Comparison of ENCODE assay signal across 16 cellular contexts in the genomic region with DNA sequence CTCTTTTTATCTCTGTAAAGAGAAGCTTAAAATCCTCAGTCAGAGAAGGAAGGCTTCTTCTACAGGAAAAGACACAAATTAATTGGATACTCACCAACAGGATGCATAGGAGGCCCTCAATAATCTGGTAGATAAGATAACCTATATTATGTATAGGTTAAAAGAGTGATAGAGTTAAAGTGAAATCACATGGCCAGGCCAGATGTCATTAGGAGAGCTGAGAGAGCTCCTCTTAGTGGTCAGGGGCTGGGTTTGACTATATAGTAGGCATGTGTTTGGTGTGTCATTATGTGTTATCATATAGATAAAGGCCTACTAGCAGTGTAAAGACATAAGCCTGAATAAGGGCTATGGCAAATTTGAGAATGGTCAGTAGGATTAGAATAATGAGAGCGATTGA.
DNase-seq lines count a peak whose midpoint lies in the region; ATAC-seq and TF ChIP-seq lines count a peak whose summit lies in the region.
"Had no signal": no experiment of that assay in that cellular context is flagged by ENCODE, and none has a peak within 500 bp of the region (broad histone marks: within the 10 kb centered on the region; RNA-seq: fewer than 3 reads in every experiment).

No MANE protein-coding gene starts in this region.

- no peak for TF ChIP-seq POLR2A in right lobe of liver (IDR thresholded peaks at IDR 0.05)

- no CpG with 5 or more reads among the region's 1 CpG for WGBS in mesendoderm (ENCODE audit: extremely low coverage, insufficient coverage, low lambda C conversion rate)
- 56% methylated on average over 1 of the region's 1 CpG for WGBS in right lobe of liver (ENCODE audit: insufficient coverage, low coverage, low lambda C conversion rate, missing lambda C conversion rate)

- H3K9ac ChIP-seq in mesendoderm (ENCODE audit: low read length) = no peak overlapping the region
- H3K9ac ChIP-seq: BLaER1 had no signal

- H3K27ac ChIP-seq in mesendoderm (ENCODE audit: low read depth, low read length) (no peak overlapping the region), right lobe of liver (no peak overlapping the region)
- H3K27ac ChIP-seq: BLaER1 had no signal

- no peak overlapping the region for H4K5ac ChIP-seq in mesendoderm (ENCODE audit: low read length)

- H2BK5ac ChIP-seq in mesendoderm (ENCODE audit: low read length) = no peak overlapping the region

- H3K4me3 ChIP-seq in mesendoderm (ENCODE audit: low read length) (no peak overlapping the region), right lobe of liver (no peak overlapping the region)
- H3K4me3 ChIP-seq: BLaER1 had no signal

- H3K4me2 ChIP-seq in mesendoderm (ENCODE audit: low read length) = no peak overlapping the region
- H3K4me2 ChIP-seq: BLaER1 had no signal

- no peak overlapping the region for H3K18ac ChIP-seq in mesendoderm (ENCODE audit: low read length)

- TF ChIP-seq CTCF in right lobe of liver (IDR thresholded peaks at IDR 0.05) = no peak

- H3K56ac ChIP-seq in mesendoderm (ENCODE audit: low read length) = no peak overlapping the region

- intact Hi-C loops in right lobe of liver (cut with DNase I) = no loop called here

- no peaks in the 10 kb centered on the region for H3K79me2 ChIP-seq in mesendoderm (ENCODE audit: control insufficient read depth, insufficient read depth, low read length)

- no peak overlapping the region for H3K23ac ChIP-seq in mesendoderm (ENCODE audit: low read length)

- H3K9me3 ChIP-seq in right lobe of liver = no peaks in the 10 kb centered on the region
- H3K9me3 ChIP-seq: BLaER1 had no signal

- no peaks in the 10 kb centered on the region for H3K79me1 ChIP-seq in mesendoderm (ENCODE audit: low read length)

- no peak overlapping the region for H3K4ac ChIP-seq in mesendoderm (ENCODE audit: low read depth, low read length)

- ATAC-seq in right lobe of liver (no peak), GM18498 (IDR thresholded peaks at IDR 0.05; ENCODE audit: unreplicated experiment) (no peak)
- ATAC-seq: HCT116 had no signal

- no peak overlapping the region for H2AK5ac ChIP-seq in mesendoderm (ENCODE audit: low read length)

- H3K36me3 ChIP-seq in mesendoderm (ENCODE audit: control insufficient read depth, insufficient read depth, low read length) = no peaks in the 10 kb centered on the region
- no peaks in the 10 kb centered on the region for H3K36me3 ChIP-seq in right lobe of liver
- H3K36me3 ChIP-seq: BLaER1 had no signal

- H3K27me3 ChIP-seq in mesendoderm (ENCODE audit: insufficient read depth, low read length, poor library complexity) = no peaks in the 10 kb centered on the region
- no peaks in the 10 kb centered on the region for H3K27me3 ChIP-seq in right lobe of liver
- H3K27me3 ChIP-seq: BLaER1 had no signal

- H2BK120ac ChIP-seq in mesendoderm (ENCODE audit: low read depth, low read length) = no peak overlapping the region

- H4K8ac ChIP-seq in mesendoderm (ENCODE audit: low read depth, low read length) = no peak overlapping the region

- in situ Hi-C loops in SK-MEL-5 (cut with HindIII; ENCODE audit: low pct_unique_long_range_greater_than_20kb, low sequenced_read_pairs) = no loop called here

- H2BK15ac ChIP-seq in mesendoderm (replicated peaks; ENCODE audit: low read depth) = no peak overlapping the region

- peak; percentile 20 for DNase-seq in NCI-H748 (lab: John Stamatoyannopoulos, UW; ENCODE audit: unreplicated experiment)
- DNase-seq in NCI-H748 treated with DMSO at 0.1 percent for 48 hours (lab: John Stamatoyannopoulos, UW) = no peak
- peak; percentile 53 for DNase-seq in NCI-H146 (lab: John Stamatoyannopoulos, UW)
- DNase-seq in SK-MEL-5 (ENCODE audit: low read depth, low spot score) = peak; percentile 81
- DNase-seq in mesendoderm = peak; percentile 89
- no peak for DNase-seq in right lobe of liver
- no peak for DNase-seq in NCI-H2029 (lab: John Stamatoyannopoulos, UW)
- DNase-seq: 8988T; CD4-positive, alpha-beta memory T cell; DMS 273 treated with DMSO at 0.1 percent for 48 hours; GOT3; H7; HFFc6 had no signal

- H3K4me1 ChIP-seq in mesendoderm (ENCODE audit: control insufficient read depth, low read depth, low read length) = peaks cover 3% of the 10 kb centered on the region
- H3K4me1 ChIP-seq in right lobe of liver = no peaks in the 10 kb centered on the region
- H3K4me1 ChIP-seq: BLaER1 had no signal

Comparison
In these comparisons a context has a peak if more than half of its experiments do, and no peak if none do; other contexts are left out.
1. DNase-seq: peak in NCI-H748 (single experiment), NCI-H146 (single experiment), SK-MEL-5 (single experiment) and mesendoderm (single experiment); none in NCI-H748 treated with DMSO at 0.1 percent for 48 hours (single experiment), right lobe of liver (0 of 3) and NCI-H2029 (single experiment).